ENCODE assay signal across 8 cellular contexts in the genomic region with DNA sequence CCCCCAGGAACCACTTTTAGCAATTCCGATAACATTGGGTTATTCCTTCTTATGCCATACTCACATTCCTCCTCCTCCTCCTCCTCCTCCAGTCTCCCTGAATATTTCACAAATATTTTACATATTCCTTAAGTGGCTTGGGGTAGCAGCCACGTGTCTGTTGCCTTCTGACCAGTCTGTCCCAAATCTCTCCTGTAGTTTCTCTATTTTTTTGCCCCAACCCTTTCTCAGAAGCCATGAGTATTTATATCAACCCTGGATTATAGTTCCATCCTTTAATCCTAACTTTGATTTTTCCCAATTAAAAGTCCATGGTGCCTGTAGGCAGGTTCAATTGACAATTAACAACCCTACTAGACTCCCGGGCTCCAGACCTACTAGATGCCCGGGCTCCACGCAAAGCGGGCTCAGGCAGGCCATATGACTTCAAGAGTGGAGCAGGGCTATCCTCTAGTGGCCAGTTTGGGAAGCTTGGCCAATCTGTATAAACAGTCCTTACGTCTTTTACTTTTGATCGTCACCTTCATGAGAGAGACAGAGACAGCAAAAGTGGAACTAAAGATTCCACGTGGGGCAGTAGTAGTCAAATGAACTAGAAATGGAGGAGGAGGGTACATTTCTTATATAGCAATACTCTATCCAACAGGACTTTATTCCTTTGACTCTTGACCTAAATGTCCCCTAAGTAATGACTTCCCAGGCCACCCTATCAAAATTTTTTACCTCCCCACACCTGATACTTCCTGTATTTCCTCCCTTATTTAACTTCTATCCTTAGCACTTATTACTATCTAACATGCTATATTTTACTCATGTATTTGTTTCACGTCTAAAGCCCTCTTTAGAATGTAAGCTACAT.
A peak's percentile ranks its signal among the peaks of the same experiment; 100 is the strongest.
DNase-seq lines count a peak whose midpoint lies in the region; ATAC-seq lines count a peak whose summit lies in the region.

No MANE protein-coding gene starts in this region.

- H3K27me3 ChIP-seq in right cardiac atrium (ENCODE audit: control insufficient read depth, insufficient read depth): no peaks in the 10 kb centered on the region

- peaks cover 2% of the 10 kb centered on the region for H3K4me1 ChIP-seq in right cardiac atrium (ENCODE audit: control insufficient read depth, insufficient read depth, low read length)

- 22% methylated on average over 10 of the region's 10 CpGs for WGBS in right cardiac atrium

- peak overlapping the region; percentile 32 for H3K4me3 ChIP-seq in right cardiac atrium (ENCODE audit: low read length)

- ATAC-seq in HG02852 (IDR thresholded peaks at IDR 0.05; ENCODE audit: unreplicated experiment) (peak; percentile 64), right cardiac atrium (peak; percentile 90 to 94), HG02759 (IDR thresholded peaks at IDR 0.05; ENCODE audit: unreplicated experiment) (no peak)

- intact Hi-C loops in right cardiac atrium (cut with DNase I): loop anchor here in 3 of 4 donors (5.0 to 10.0 kb wide), 2 partner anchors 129 to 132 kb away; no protein-coding TSS in a partner anchor

- DNase-seq in NCI-H748 (lab: John Stamatoyannopoulos, UW; ENCODE audit: unreplicated experiment) (peak; percentile 25), NCI-H748 treated with DMSO at 0.1 percent for 48 hours (lab: John Stamatoyannopoulos, UW) (no peak), NCI-H526 treated with DMSO at 0.1 percent for 48 hours (lab: John Stamatoyannopoulos, UW) (peak; percentile 3), anterior cingulate cortex (lab: John Stamatoyannopoulos, UW) (peak in 44 of 58 donors; percentile 1 to 58 (median 25)), right cardiac atrium (peak; percentile 52 to 78 (median 53)), putamen (ENCODE audit: low spot score) (peak; percentile 35)

- no peak overlapping the region for H3K27ac ChIP-seq in right cardiac atrium (ENCODE audit: low read length)

- no peaks in the 10 kb centered on the region for H3K9me3 ChIP-seq in right cardiac atrium (ENCODE audit: control insufficient read depth, low read length)
